Comparison of ENCODE assay signal across 8 cellular contexts in the genomic region with DNA sequence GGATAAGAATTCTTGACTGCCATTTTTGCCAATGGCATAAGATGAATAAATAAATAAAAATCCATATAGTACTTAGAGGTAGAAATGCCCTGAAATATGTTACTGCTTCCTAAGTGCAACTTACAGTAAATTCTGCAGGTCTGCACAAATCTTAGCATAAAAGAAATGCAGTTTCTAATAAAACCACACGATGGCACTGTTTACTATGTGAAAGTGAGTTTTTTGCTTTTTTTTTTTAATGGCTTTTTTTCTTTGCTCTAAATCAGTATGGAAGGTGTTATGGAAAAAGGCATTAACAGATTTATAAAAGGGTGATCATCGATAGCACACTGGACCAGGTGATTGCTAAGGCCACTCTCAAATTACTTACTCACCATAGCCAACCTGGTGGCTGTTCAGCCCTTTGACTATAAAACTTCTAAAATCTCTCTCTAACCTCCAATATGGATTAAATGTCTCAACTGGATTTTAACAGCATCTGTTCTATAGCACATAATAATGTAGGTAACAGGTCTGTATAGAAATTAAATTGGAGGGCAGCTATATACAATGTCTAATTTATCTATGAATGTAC. TPM values are rescaled to one million over a fixed set of nuclear protein-coding genes. Genes with fewer than 3 reads are reported as not detected.
DNase-seq lines count a peak whose midpoint lies in the region; ATAC-seq and FAIRE-seq lines count a peak whose summit lies in the region.

No MANE protein-coding gene starts in this region.

- H3K27me3 Mint-ChIP-seq in activated CD8-positive, alpha-beta T cell treated with anti-CD3 and anti-CD28 coated beads, Interleukin-2, amount 10 ng/mL, durations not matched to agents 7 days and 5 days (ENCODE audit: low read depth) = no peaks in the 10 kb centered on the region

- H3K36me3 Mint-ChIP-seq in activated CD8-positive, alpha-beta T cell treated with anti-CD3 and anti-CD28 coated beads, Interleukin-2, amount 10 ng/mL, durations not matched to agents 7 days and 5 days (ENCODE audit: low read depth) = peaks cover 3% of the 10 kb centered on the region

- H3K9me3 Mint-ChIP-seq in activated CD8-positive, alpha-beta T cell treated with anti-CD3 and anti-CD28 coated beads, Interleukin-2, amount 10 ng/mL, durations not matched to agents 7 days and 5 days (ENCODE audit: insufficient read depth) = no peaks in the 10 kb centered on the region

- CTCF ChIA-PET in activated CD8-positive, alpha-beta T cell treated with anti-CD3 and anti-CD28 coated beads, Interleukin-2, amount 10 ng/mL, durations not matched to agents 7 days and 5 days (lab: Charles Lee) = interaction anchor here (0.8 to 2.9 kb wide), 7 partner anchors 13 to 865 kb away, joined by 3 to 12 read pairs (median 4); no protein-coding TSS in a partner anchor

- DNase-seq in DMS153 treated with DMSO at 0.1 percent for 48 hours (lab: John Stamatoyannopoulos, UW; ENCODE audit: unreplicated experiment) (peak; percentile 42), DMS153 (lab: John Stamatoyannopoulos, UW) (no peak), NCI-H1105 treated with DMSO at 0.1 percent for 48 hours (lab: John Stamatoyannopoulos, UW) (peak; percentile 60), inferior parietal cortex (ENCODE audit: extremely low spot score) (peak; percentile 67), urothelium cell line (ENCODE audit: low spot score) (peak; percentile 5), ecto neural progenitor cell (ENCODE audit: low spot score) (no peak)
- DNase-seq in activated CD8-positive, alpha-beta T cell treated with anti-CD3 and anti-CD28 coated beads, Interleukin-2, amount 10 ng/mL, durations not matched to agents 7 days and 5 days = no peak
- no peak for DNase-seq in stimulated activated CD8-positive, alpha-beta memory T cell treated with anti-CD3 and anti-CD28 coated beads, Interleukin-4, amount 100 ng/mL, for 48 hours

- POLR2A ChIA-PET in activated CD8-positive, alpha-beta T cell treated with anti-CD3 and anti-CD28 coated beads, Interleukin-2, amount 10 ng/mL, durations not matched to agents 7 days and 5 days (lab: Charles Lee) = no interaction called here

- no peak for FAIRE-seq in urothelium cell line (lab: Jason Lieb, UNC)

- no peak overlapping the region for H3K4me3 Mint-ChIP-seq in activated CD8-positive, alpha-beta T cell treated with anti-CD3 and anti-CD28 coated beads, Interleukin-2, amount 10 ng/mL, durations not matched to agents 7 days and 5 days

- ATAC-seq in activated CD8-positive, alpha-beta T cell treated with anti-CD3 and anti-CD28 coated beads, Interleukin-2, amount 10 ng/mL, durations not matched to agents 7 days and 5 days = peak; percentile 30

- H3K27ac Mint-ChIP-seq in activated CD8-positive, alpha-beta T cell treated with anti-CD3 and anti-CD28 coated beads, Interleukin-2, amount 10 ng/mL, durations not matched to agents 7 days and 5 days = no peak overlapping the region

- no peaks in the 10 kb centered on the region for H3K4me1 Mint-ChIP-seq in activated CD8-positive, alpha-beta T cell treated with anti-CD3 and anti-CD28 coated beads, Interleukin-2, amount 10 ng/mL, durations not matched to agents 7 days and 5 days (ENCODE audit: low read depth)

RNA-seq across cellular contexts. Expression of a gene that starts 45.8 kb away (rescaled TPM):
- 10 to 100 TPM; 10.9 to 13.8 TPM for total RNA-seq in activated CD8-positive, alpha-beta T cell treated with anti-CD3 and anti-CD28 coated beads, Interleukin-2, amount 10 ng/mL, durations not matched to agents 7 days and 5 days

Comparison
In these comparisons a context has a peak if more than half of its experiments do, and no peak if none do; other contexts are left out.
1. DNase-seq: peak in DMS153 treated with DMSO at 0.1 percent for 48 hours (single experiment), NCI-H1105 treated with DMSO at 0.1 percent for 48 hours (single experiment), inferior parietal cortex (single experiment) and urothelium cell line (single experiment); none in DMS153 (single experiment), activated CD8-positive, alpha-beta T cell treated with anti-CD3 and anti-CD28 coated beads, Interleukin-2, amount 10 ng/mL, durations not matched to agents 7 days and 5 days (single experiment), stimulated activated CD8-positive, alpha-beta memory T cell treated with anti-CD3 and anti-CD28 coated beads, Interleukin-4, amount 100 ng/mL, for 48 hours (single experiment) and ecto neural progenitor cell (single experiment).